22 cellular contexts compared by ENCODE assay signal in genomic region chr7:52184006-52184703, GRCh38.
"Had no signal": no experiment of that assay in that cellular context is flagged by ENCODE, and none has a peak within 500 bp of the region (broad histone marks: within the 10 kb centered on the region; RNA-seq: fewer than 3 reads in every experiment).

No MANE protein-coding gene starts in this region.

- ATAC-seq: heart right ventricle, left lung, lower lobe of right lung, natural killer cell, right cardiac atrium had no signal

- DNase-seq: activated CD4-positive, alpha-beta T cell treated with anti-CD3 and anti-CD28 coated beads for 48 hours; activated CD4-positive, alpha-beta T cell treated with anti-CD3 and anti-CD28 coated beads, Interleukin-2, amount 50 U/mL, for 48 hours; activated CD8-positive, alpha-beta memory T cell treated with anti-CD3 and anti-CD28 coated beads for 24 hours; activated effector memory CD4-positive, alpha-beta T cell treated with Interleukin-2 at 50 U/mL for 16 hours; activated naive CD4-positive, alpha-beta T cell treated with Interleukin-2 at 50 U/mL for 16 hours; activated naive CD8-positive, alpha-beta T cell treated with anti-CD3 and anti-CD28 coated beads, Interleukin-2, amount 10 ng/mL, durations not matched to agents 7 days and 5 days; amygdala; dermis blood vessel endothelial cell; effector CD4-positive, alpha-beta T cell; esophagus squamous epithelium; foreskin melanocyte; heart right ventricle; left lung; lower lobe of right lung; mesendoderm; natural killer cell; posterior cingulate gyrus; right cardiac atrium; stimulated activated CD4-positive, alpha-beta T cell treated with anti-CD3 and anti-CD28 coated beads, Interleukin-2, amount 100 ng/mL, for 48 hours; stimulated activated naive CD4-positive, alpha-beta T cell treated with Interleukin-2 at 50 U/mL for 16 hours had no signal

- H3K4me3 Mint-ChIP-seq: activated naive CD8-positive, alpha-beta T cell treated with anti-CD3 and anti-CD28 coated beads, Interleukin-2, amount 10 ng/mL, durations not matched to agents 7 days and 5 days; natural killer cell had no signal

- H3K36me3 Mint-ChIP-seq: activated naive CD8-positive, alpha-beta T cell treated with anti-CD3 and anti-CD28 coated beads, Interleukin-2, amount 10 ng/mL, durations not matched to agents 7 days and 5 days had no signal

- H3K4me1 ChIP-seq: esophagus squamous epithelium, heart right ventricle, left lung, lower lobe of right lung, tibial nerve had no signal

- H3K4me1 Mint-ChIP-seq: activated naive CD8-positive, alpha-beta T cell treated with anti-CD3 and anti-CD28 coated beads, Interleukin-2, amount 10 ng/mL, durations not matched to agents 7 days and 5 days; natural killer cell had no signal

- H3K36me3 ChIP-seq: esophagus squamous epithelium, heart right ventricle, left lung, lower lobe of right lung, tibial nerve had no signal

- H3K27ac Mint-ChIP-seq: activated naive CD8-positive, alpha-beta T cell treated with anti-CD3 and anti-CD28 coated beads, Interleukin-2, amount 10 ng/mL, durations not matched to agents 7 days and 5 days; natural killer cell had no signal

- H3K27me3 Mint-ChIP-seq: activated naive CD8-positive, alpha-beta T cell treated with anti-CD3 and anti-CD28 coated beads, Interleukin-2, amount 10 ng/mL, durations not matched to agents 7 days and 5 days had no signal

- H3K9me3 ChIP-seq: esophagus squamous epithelium, lower lobe of right lung, tibial nerve had no signal

- H3K4me3 ChIP-seq: esophagus squamous epithelium, heart right ventricle, left lung, lower lobe of right lung, tibial nerve had no signal

- H3K27ac ChIP-seq: epithelial cell of prostate, esophagus squamous epithelium, heart right ventricle, left lung, lower lobe of right lung, tibial nerve had no signal

- H3K27me3 ChIP-seq: esophagus squamous epithelium, heart right ventricle, left lung, tibial nerve had no signal

- H3K9me3 Mint-ChIP-seq: activated naive CD8-positive, alpha-beta T cell treated with anti-CD3 and anti-CD28 coated beads, Interleukin-2, amount 10 ng/mL, durations not matched to agents 7 days and 5 days had no signal
